In genomic region chr5:94618493-94619328, GRCh38 we compare ENCODE assay signal across 1 cellular context.
A peak's percentile ranks its signal among the peaks of the same experiment; 100 is the strongest.
TF ChIP-seq lines count a peak whose summit lies in the region.

KIAA0825 (minus strand) TSS chr5:94618604; CDS start chr5:94537126, 81,478 bp downstream.
SLF1 (plus strand) TSS chr5:94618669; CDS start chr5:94628811, 10,142 bp downstream.

TF ChIP-seq in PFSK-1, 5 proteins besides CTCF, POLR2A, EP300 and RAD21 (continued from another document):
- peak; percentile 98; the same call in 1 of the 2 replicates for TF ChIP-seq SIN3A (IDR thresholded peaks at IDR 0.05; ENCODE audit: borderline replicate concordance, insufficient read depth, low read length)
- TF ChIP-seq TAF1 (IDR thresholded peaks at IDR 0.05; ENCODE audit: borderline replicate concordance, insufficient read depth, low read length) = peak; percentile 64; the same call in 1 of the 2 replicates
- peak; percentile 26 for TF ChIP-seq FOXP2 (optimal IDR thresholded peaks at IDR 0.05; ENCODE audit: borderline replicate concordance, extremely low read depth, extremely low read length, insufficient read depth)
